ENCODE assay signal across 14 cellular contexts in the genomic region with DNA sequence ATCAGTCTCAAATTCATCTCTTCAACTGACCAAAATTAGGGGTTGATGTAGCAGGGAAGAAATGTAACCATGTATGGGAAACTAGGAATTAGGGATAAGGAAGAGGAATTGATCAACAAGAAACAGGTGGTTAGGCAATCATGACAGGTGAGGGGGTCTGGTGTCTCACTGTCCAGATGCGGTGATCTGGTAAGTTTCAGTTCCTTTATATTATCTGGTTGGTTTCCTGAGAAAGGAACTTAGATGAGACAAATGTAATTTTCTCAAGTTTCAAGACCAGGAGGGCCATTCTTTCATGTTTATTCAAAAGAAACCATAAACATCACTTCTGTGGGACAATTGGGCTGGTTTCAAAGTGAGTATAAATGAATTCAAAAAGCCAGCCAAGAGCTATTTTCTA.
DNase-seq lines count a peak whose midpoint lies in the region; ATAC-seq lines count a peak whose summit lies in the region.
"Had no signal": no experiment of that assay in that cellular context is flagged by ENCODE, and none has a peak within 500 bp of the region (broad histone marks: within the 10 kb centered on the region; RNA-seq: fewer than 3 reads in every experiment).

No MANE protein-coding gene starts in this region.

- H3K27me3 Mint-ChIP-seq in memory B cell, result no peaks in the 10 kb centered on the region
- H3K27me3 Mint-ChIP-seq: CD4-positive, CD25-positive, alpha-beta regulatory T cell; IgD-negative memory B cell; naive thymus-derived CD4-positive, alpha-beta T cell had no signal

- H3K27ac Mint-ChIP-seq in memory B cell, result no peak overlapping the region
- H3K27ac Mint-ChIP-seq: activated T-helper 2 cell treated with anti-CD3 and anti-CD28 coated beads, Interferon-gamma antibody, Interleukin-2, Interleukin-4, amounts not matched to agents 10 μg/mL and 5 μg/mL and 100 μg/mL, durations not matched to agents 14 hours and 24 hours and 36 hours; CD4-positive, CD25-positive, alpha-beta regulatory T cell; IgD-negative memory B cell; naive thymus-derived CD4-positive, alpha-beta T cell had no signal

- ATAC-seq in GM19023 (IDR thresholded peaks at IDR 0.05; ENCODE audit: unreplicated experiment), result peak; percentile 81
- ATAC-seq in GM21737 (IDR thresholded peaks at IDR 0.05; ENCODE audit: unreplicated experiment), result peak; percentile 91
- peak; percentile 93 for ATAC-seq in HG03159 (IDR thresholded peaks at IDR 0.05; ENCODE audit: unreplicated experiment)
- peak; percentile 17 for ATAC-seq in memory B cell (ENCODE audit: low read depth)
- ATAC-seq: gastroesophageal sphincter; naive thymus-derived CD4-positive, alpha-beta T cell had no signal

- no peaks in the 10 kb centered on the region for H3K36me3 Mint-ChIP-seq in memory B cell
- H3K36me3 Mint-ChIP-seq: CD4-positive, CD25-positive, alpha-beta regulatory T cell; IgD-negative memory B cell; naive thymus-derived CD4-positive, alpha-beta T cell had no signal

- peaks cover 9% of the 10 kb centered on the region for H3K4me1 Mint-ChIP-seq in memory B cell
- H3K4me1 Mint-ChIP-seq: CD4-positive, CD25-positive, alpha-beta regulatory T cell had no signal

- peaks cover 11% of the 10 kb centered on the region for H3K9me3 Mint-ChIP-seq in memory B cell

- H3K4me3 Mint-ChIP-seq in memory B cell, result no peak overlapping the region
- H3K4me3 Mint-ChIP-seq: CD4-positive, CD25-positive, alpha-beta regulatory T cell; naive thymus-derived CD4-positive, alpha-beta T cell had no signal

- DNase-seq in memory B cell (ENCODE audit: low spot score in 2 of 2) (no peak), cortex of kidney (lab: John Stamatoyannopoulos, UW) (no peak), CD1c-positive myeloid dendritic cell (ENCODE audit: extremely low spot score) (no peak), GDM1 (lab: John Stamatoyannopoulos, UW) (no peak)
- DNase-seq: CD4-positive, CD25-positive, alpha-beta regulatory T cell; naive thymus-derived CD4-positive, alpha-beta T cell; NCI-H2081; stimulated activated CD4-positive, alpha-beta T cell treated with anti-CD3 and anti-CD28 coated beads, Interleukin-4, amount 100 ng/mL, for 4 hours had no signal

Comparison
In these comparisons a context has a peak if more than half of its experiments do, and no peak if none do; other contexts are left out.
1. ATAC-seq: peak in every context shown above with its lines; median percentile 93 in HG03159; 91 in GM21737; 81 in GM19023; 17 in memory B cell.